ENCODE assay signal across 25 cellular contexts in the genomic region with DNA sequence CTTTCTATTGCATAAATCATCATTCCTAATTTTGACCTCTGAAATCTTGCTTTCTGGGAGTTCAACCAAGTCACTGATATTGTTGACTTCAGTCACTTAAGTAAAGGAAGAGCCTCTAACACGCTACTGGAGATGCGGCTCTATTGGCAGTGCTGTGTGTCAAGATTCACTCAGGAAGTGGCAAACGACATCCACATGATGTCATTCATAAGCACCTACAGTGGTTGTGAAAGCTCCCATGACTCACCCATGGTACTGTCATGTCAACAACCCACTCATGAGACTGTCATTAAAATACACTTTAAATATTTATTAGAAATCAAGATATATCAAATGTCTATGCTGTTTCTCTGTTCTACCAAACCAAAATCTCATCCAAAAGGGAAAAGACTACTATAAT. TPM values are rescaled to one million over a fixed set of nuclear protein-coding genes. Genes with fewer than 3 reads are reported as not detected.
DNase-seq lines count a peak whose midpoint lies in the region; ATAC-seq and TF ChIP-seq lines count a peak whose summit lies in the region.
"Had no signal": no experiment of that assay in that cellular context is flagged by ENCODE, and none has a peak within 500 bp of the region (broad histone marks: within the 10 kb centered on the region; RNA-seq: fewer than 3 reads in every experiment).

No MANE protein-coding gene starts in this region.

- H3K27ac Mint-ChIP-seq in T-helper 2 cell treated with Interferon-gamma antibody and Interleukin-4, amounts not matched to agents 5 μg/mL and 100 μg/mL, for 36 hours: no peak overlapping the region
- no peak overlapping the region for H3K27ac Mint-ChIP-seq in activated naive CD8-positive, alpha-beta T cell treated with anti-CD3 and anti-CD28 coated beads, Interleukin-2, amount 50 U/mL, for 24 hours
- H3K27ac Mint-ChIP-seq: activated CD4-positive, alpha-beta T cell treated with anti-CD3 and anti-CD28 coated beads, Interleukin-2, amount 10 ng/mL, durations not matched to agents 7 days and 5 days; activated naive CD4-positive, alpha-beta T cell treated with anti-CD3 and anti-CD28 coated beads, Interleukin-2, amount 50 U/mL, for 24 hours; activated T-cell treated with anti-CD3 and anti-CD28 coated beads, Interleukin-2, amount 50 U/mL, for 24 hours; IgD-negative memory B cell; stimulated activated memory B cell treated with anti-CD40 and anti-IgM and Interleukin-4, amounts not matched to agents 10 μg/mL and 1 μg/mL and 100 μg/mL, for 72 hours had no signal

- no peaks in the 10 kb centered on the region for H3K36me3 ChIP-seq in HEK293 (ENCODE audit: control insufficient read depth in 2 of 2, insufficient read depth in 1 of 2, low read length in 2 of 2)
- H3K36me3 ChIP-seq: colonic mucosa, gastrocnemius medialis, left lung, tibial artery had no signal

- H3K4me1 Mint-ChIP-seq in T-helper 2 cell treated with Interferon-gamma antibody and Interleukin-4, amounts not matched to agents 5 μg/mL and 100 μg/mL, for 36 hours (ENCODE audit: low read depth): no peaks in the 10 kb centered on the region
- H3K4me1 Mint-ChIP-seq in activated naive CD8-positive, alpha-beta T cell treated with anti-CD3 and anti-CD28 coated beads, Interleukin-2, amount 50 U/mL, for 24 hours: no peaks in the 10 kb centered on the region
- H3K4me1 Mint-ChIP-seq: activated CD4-positive, alpha-beta T cell treated with anti-CD3 and anti-CD28 coated beads, Interleukin-2, amount 10 ng/mL, durations not matched to agents 7 days and 5 days; activated naive CD4-positive, alpha-beta T cell treated with anti-CD3 and anti-CD28 coated beads, Interleukin-2, amount 50 U/mL, for 24 hours; IgD-negative memory B cell; stimulated activated memory B cell treated with anti-CD40 and anti-IgM and Interleukin-4, amounts not matched to agents 10 μg/mL and 1 μg/mL and 100 μg/mL, for 72 hours had no signal

- no peaks in the 10 kb centered on the region for H3K4me1 ChIP-seq in HEK293 (ENCODE audit: control insufficient read depth, insufficient read depth, low read length)
- H3K4me1 ChIP-seq: colonic mucosa, gastrocnemius medialis, left lung, tibial artery had no signal

- ATAC-seq in activated CD4-positive, CD25-positive, alpha-beta regulatory T cell treated with anti-CD3 and anti-CD28 coated beads, Interleukin-2, amount 50 U/mL, for 24 hours: peak; percentile 64 to 71
- no peak for ATAC-seq in activated naive CD8-positive, alpha-beta T cell treated with anti-CD3 and anti-CD28 coated beads, Interleukin-2, amount 50 U/mL, for 24 hours
- ATAC-seq in GM21360 (IDR thresholded peaks at IDR 0.05; ENCODE audit: unreplicated experiment): no peak
- ATAC-seq: gastrocnemius medialis; left lung; Panc1; stimulated activated memory B cell treated with anti-CD40 and anti-IgM and Interleukin-4, amounts not matched to agents 10 μg/mL and 1 μg/mL and 100 μg/mL, for 72 hours had no signal

- H3K4me3 Mint-ChIP-seq in T-helper 2 cell treated with Interferon-gamma antibody and Interleukin-4, amounts not matched to agents 5 μg/mL and 100 μg/mL, for 36 hours: no peak overlapping the region
- H3K4me3 Mint-ChIP-seq in activated naive CD8-positive, alpha-beta T cell treated with anti-CD3 and anti-CD28 coated beads, Interleukin-2, amount 50 U/mL, for 24 hours: no peak overlapping the region
- H3K4me3 Mint-ChIP-seq: activated CD4-positive, alpha-beta T cell treated with anti-CD3 and anti-CD28 coated beads, Interleukin-2, amount 10 ng/mL, durations not matched to agents 7 days and 5 days; activated naive CD4-positive, alpha-beta T cell treated with anti-CD3 and anti-CD28 coated beads, Interleukin-2, amount 50 U/mL, for 24 hours; activated T-cell treated with anti-CD3 and anti-CD28 coated beads, Interleukin-2, amount 50 U/mL, for 24 hours; IgD-negative memory B cell; stimulated activated memory B cell treated with anti-CD40 and anti-IgM and Interleukin-4, amounts not matched to agents 10 μg/mL and 1 μg/mL and 100 μg/mL, for 72 hours had no signal

- POLR2A ChIA-PET in HEK293 (lab: Yijun Ruan, JAX): no interaction called here

- no peak overlapping the region for H3K4me3 ChIP-seq in HEK293 (ENCODE audit: low read depth, low read length)
- no peak overlapping the region for H3K4me3 ChIP-seq in foreskin fibroblast (ENCODE audit: low read depth in 1 of 2, low read length in 2 of 2)
- H3K4me3 ChIP-seq: colonic mucosa, gastrocnemius medialis, left lung, SK-N-MC, tibial artery had no signal

- TF ChIP-seq CTCF in HEK293 (tag by site-specific recombination; IDR thresholded peaks at IDR 0.05) (no peak), foreskin fibroblast (IDR thresholded peaks at IDR 0.05; ENCODE audit: low read depth, low read length) (no peak)

- no peak overlapping the region for H3K27ac ChIP-seq in HEK293 (ENCODE audit: extremely low read depth, low read depth, low read length)
- H3K27ac ChIP-seq: colonic mucosa, gastrocnemius medialis, left lung, SK-N-MC, tibial artery had no signal

- CTCF ChIA-PET in HEK293 (lab: Yijun Ruan, JAX): interaction anchor here (1.1 kb wide), 1 partner anchor 9 kb away, joined by 3 read pairs; no protein-coding TSS in a partner anchor

- no peaks in the 10 kb centered on the region for H3K27me3 Mint-ChIP-seq in T-helper 2 cell treated with Interferon-gamma antibody and Interleukin-4, amounts not matched to agents 5 μg/mL and 100 μg/mL, for 36 hours (ENCODE audit: low read depth)
- peaks cover 15% of the 10 kb centered on the region for H3K27me3 Mint-ChIP-seq in activated naive CD8-positive, alpha-beta T cell treated with anti-CD3 and anti-CD28 coated beads, Interleukin-2, amount 50 U/mL, for 24 hours
- H3K27me3 Mint-ChIP-seq: IgD-negative memory B cell; stimulated activated memory B cell treated with anti-CD40 and anti-IgM and Interleukin-4, amounts not matched to agents 10 μg/mL and 1 μg/mL and 100 μg/mL, for 72 hours had no signal

- no peaks in the 10 kb centered on the region for H3K36me3 Mint-ChIP-seq in T-helper 2 cell treated with Interferon-gamma antibody and Interleukin-4, amounts not matched to agents 5 μg/mL and 100 μg/mL, for 36 hours (ENCODE audit: low read depth)
- no peaks in the 10 kb centered on the region for H3K36me3 Mint-ChIP-seq in activated naive CD8-positive, alpha-beta T cell treated with anti-CD3 and anti-CD28 coated beads, Interleukin-2, amount 50 U/mL, for 24 hours (ENCODE audit: low read depth)
- H3K36me3 Mint-ChIP-seq: stimulated activated memory B cell treated with anti-CD40 and anti-IgM and Interleukin-4, amounts not matched to agents 10 μg/mL and 1 μg/mL and 100 μg/mL, for 72 hours had no signal

- no peaks in the 10 kb centered on the region for H3K9me3 Mint-ChIP-seq in T-helper 2 cell treated with Interferon-gamma antibody and Interleukin-4, amounts not matched to agents 5 μg/mL and 100 μg/mL, for 36 hours
- H3K9me3 Mint-ChIP-seq in activated naive CD8-positive, alpha-beta T cell treated with anti-CD3 and anti-CD28 coated beads, Interleukin-2, amount 50 U/mL, for 24 hours: peaks cover 12% of the 10 kb centered on the region
- H3K9me3 Mint-ChIP-seq: activated CD4-positive, alpha-beta T cell treated with anti-CD3 and anti-CD28 coated beads, Interleukin-2, amount 10 ng/mL, durations not matched to agents 7 days and 5 days had no signal

- no peaks in the 10 kb centered on the region for H3K9me3 ChIP-seq in HEK293 (ENCODE audit: control insufficient read depth, insufficient read depth, low read depth, low read length)
- H3K9me3 ChIP-seq: colonic mucosa, gastrocnemius medialis, left lung, tibial artery had no signal

- no peak for DNase-seq in activated CD4-positive, CD25-positive, alpha-beta regulatory T cell (lab: John Stamatoyannopoulos, UW)
- peak; percentile 7 for DNase-seq in T-helper 2 cell treated with Interferon-gamma antibody and Interleukin-4, amounts not matched to agents 5 μg/mL and 100 μg/mL, for 36 hours (ENCODE audit: low spot score)
- DNase-seq in foreskin fibroblast: peak; percentile 1
- DNase-seq in activated naive CD8-positive, alpha-beta T cell treated with anti-CD3 and anti-CD28 coated beads, Interleukin-2, amount 50 U/mL, for 24 hours: no peak
- no peak for DNase-seq in ureter (ENCODE audit: low spot score)
- DNase-seq: activated CD4-positive, alpha-beta T cell treated with anti-CD3 and anti-CD28 coated beads, Interleukin-2, amount 10 ng/mL, durations not matched to agents 7 days and 5 days; activated T-cell treated with anti-CD3 and anti-CD28 coated beads, Interleukin-2, amount 50 U/mL, for 24 hours; C1 segment of cervical spinal cord; colonic mucosa; DMS153; gastrocnemius medialis; left lung; NCI-H1105 treated with DMSO at 0.1 percent for 48 hours; NCI-H526 treated with DMSO at 0.1 percent for 48 hours; tibial artery had no signal

TF ChIP-seq in HEK293, 187 proteins besides CTCF, POLR2A, EP300 and RAD21 (continues in another document):
- 0 out of 2 replicates have a peak, but pooled peaks have one; percentile 22 for TF ChIP-seq ZBTB21 (tag by site-specific recombination; IDR thresholded peaks at IDR 0.05)
- no peak for TF ChIP-seq ZNF19 (tag by site-specific recombination; IDR thresholded peaks at IDR 0.05; ENCODE audit: low read depth)
- no peak for TF ChIP-seq ZNF629 (tag by site-specific recombination; IDR thresholded peaks at IDR 0.05)
- TF ChIP-seq, protein P1, sequence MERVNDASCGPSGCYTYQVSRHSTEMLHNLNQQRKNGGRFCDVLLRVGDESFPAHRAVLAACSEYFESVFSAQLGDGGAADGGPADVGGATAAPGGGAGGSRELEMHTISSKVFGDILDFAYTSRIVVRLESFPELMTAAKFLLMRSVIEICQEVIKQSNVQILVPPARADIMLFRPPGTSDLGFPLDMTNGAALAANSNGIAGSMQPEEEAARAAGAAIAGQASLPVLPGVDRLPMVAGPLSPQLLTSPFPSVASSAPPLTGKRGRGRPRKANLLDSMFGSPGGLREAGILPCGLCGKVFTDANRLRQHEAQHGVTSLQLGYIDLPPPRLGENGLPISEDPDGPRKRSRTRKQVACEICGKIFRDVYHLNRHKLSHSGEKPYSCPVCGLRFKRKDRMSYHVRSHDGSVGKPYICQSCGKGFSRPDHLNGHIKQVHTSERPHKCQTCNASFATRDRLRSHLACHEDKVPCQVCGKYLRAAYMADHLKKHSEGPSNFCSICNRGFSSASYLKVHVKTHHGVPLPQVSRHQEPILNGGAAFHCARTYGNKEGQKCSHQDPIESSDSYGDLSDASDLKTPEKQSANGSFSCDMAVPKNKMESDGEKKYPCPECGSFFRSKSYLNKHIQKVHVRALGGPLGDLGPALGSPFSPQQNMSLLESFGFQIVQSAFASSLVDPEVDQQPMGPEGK (tag by site-specific recombination; IDR thresholded peaks at IDR 0.05): no peak

RNA-seq across cellular contexts. Expression of gene LHFPL3, which starts 52.5 kb away (rescaled TPM):
- not detected for total RNA-seq in ureter
- total RNA-seq: A673; activated CD4-positive, alpha-beta T cell treated with anti-CD3 and anti-CD28 coated beads, Interleukin-2, amount 10 ng/mL, durations not matched to agents 7 days and 5 days; gastrocnemius medialis; left lung; mucosa of gallbladder had no signal

Comparison
In these comparisons a context has a peak if more than half of its experiments do, and no peak if none do; other contexts are left out.
1. ATAC-seq: peak in activated CD4-positive, CD25-positive, alpha-beta regulatory T cell treated with anti-CD3 and anti-CD28 coated beads, Interleukin-2, amount 50 U/mL, for 24 hours (2 of 2); none in activated naive CD8-positive, alpha-beta T cell treated with anti-CD3 and anti-CD28 coated beads, Interleukin-2, amount 50 U/mL, for 24 hours (single experiment) and GM21360 (single experiment).
2. DNase-seq: peak in T-helper 2 cell treated with Interferon-gamma antibody and Interleukin-4, amounts not matched to agents 5 μg/mL and 100 μg/mL, for 36 hours (single experiment) and foreskin fibroblast (2 of 2); none in activated CD4-positive, CD25-positive, alpha-beta regulatory T cell (0 of 4), activated naive CD8-positive, alpha-beta T cell treated with anti-CD3 and anti-CD28 coated beads, Interleukin-2, amount 50 U/mL, for 24 hours (single experiment) and ureter (single experiment).